Comparison of ENCODE assay signal across 8 cellular contexts in the genomic region with DNA sequence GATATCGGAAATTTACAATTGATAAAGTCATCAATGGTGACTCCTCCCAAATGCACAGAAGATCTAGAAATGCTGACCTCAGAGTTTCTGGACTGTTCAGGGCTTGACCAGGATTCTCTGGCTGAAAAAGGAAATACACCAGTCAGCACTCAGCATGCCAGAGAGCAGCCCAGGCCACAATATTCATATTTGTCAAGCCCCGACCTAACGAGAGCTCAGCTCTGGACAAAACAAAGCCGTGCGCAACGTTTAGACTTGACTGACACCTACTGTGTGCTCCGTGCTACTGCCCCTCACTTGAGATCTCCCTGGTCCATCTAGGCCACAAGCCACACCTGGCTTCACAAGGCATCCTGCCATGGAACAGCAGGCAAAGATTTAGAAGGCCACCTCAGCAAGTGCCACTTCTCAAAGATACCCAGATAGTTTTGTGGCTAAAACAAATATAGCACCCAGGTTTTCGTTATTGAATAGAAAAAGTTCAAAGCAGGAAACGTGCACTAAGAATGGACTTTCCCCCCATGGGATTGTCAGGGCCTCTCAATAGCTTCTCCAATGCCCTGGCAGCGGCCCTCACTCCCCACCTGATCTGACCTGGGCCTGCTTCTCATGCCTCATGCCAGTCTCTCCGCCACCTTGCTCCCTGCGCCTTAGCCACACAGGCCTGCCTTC.
DNase-seq lines count a peak whose midpoint lies in the region; ATAC-seq and FAIRE-seq lines count a peak whose summit lies in the region.

No MANE protein-coding gene starts in this region.

- H3K27ac Mint-ChIP-seq in activated T-helper 1 cell treated with anti-CD3 and anti-CD28 coated beads, Interleukin-12 subunit alpha, Interleukin-12 subunit beta, Interleukin-2, Interleukin-4 antibody, amounts not matched to agents 30 ng/mL and 10 ng/mL and 1 ng/mL, durations not matched to agents 14 hours and 24 hours and 36 hours: peak overlapping the region; percentile 88

- ATAC-seq in HG03064 (IDR thresholded peaks at IDR 0.05; ENCODE audit: low read depth, unreplicated experiment): peak; percentile 45

- no peaks in the 10 kb centered on the region for H3K9me3 Mint-ChIP-seq in activated T-helper 1 cell treated with anti-CD3 and anti-CD28 coated beads, Interleukin-12 subunit alpha, Interleukin-12 subunit beta, Interleukin-2, Interleukin-4 antibody, amounts not matched to agents 30 ng/mL and 10 ng/mL and 1 ng/mL, durations not matched to agents 14 hours and 24 hours and 36 hours

- peaks cover 48% of the 10 kb centered on the region for H3K36me3 Mint-ChIP-seq in activated T-helper 1 cell treated with anti-CD3 and anti-CD28 coated beads, Interleukin-12 subunit alpha, Interleukin-12 subunit beta, Interleukin-2, Interleukin-4 antibody, amounts not matched to agents 30 ng/mL and 10 ng/mL and 1 ng/mL, durations not matched to agents 14 hours and 24 hours and 36 hours (ENCODE audit: low read depth)

- intact Hi-C loops in activated T-helper 1 cell treated with anti-CD3 and anti-CD28 coated beads, Interleukin-12 subunit alpha, Interleukin-12 subunit beta, Interleukin-2, Interleukin-4 antibody, amounts not matched to agents 30 ng/mL and 10 ng/mL and 1 ng/mL, durations not matched to agents 14 hours and 24 hours and 36 hours (cut with micrococcal nuclease): no loop called here

- H3K27me3 Mint-ChIP-seq in activated T-helper 1 cell treated with anti-CD3 and anti-CD28 coated beads, Interleukin-12 subunit alpha, Interleukin-12 subunit beta, Interleukin-2, Interleukin-4 antibody, amounts not matched to agents 30 ng/mL and 10 ng/mL and 1 ng/mL, durations not matched to agents 14 hours and 24 hours and 36 hours (ENCODE audit: insufficient read depth): peaks cover 1% of the 10 kb centered on the region

- no peak for FAIRE-seq in urothelium cell line (lab: Jason Lieb, UNC)

- H3K4me1 Mint-ChIP-seq in activated T-helper 1 cell treated with anti-CD3 and anti-CD28 coated beads, Interleukin-12 subunit alpha, Interleukin-12 subunit beta, Interleukin-2, Interleukin-4 antibody, amounts not matched to agents 30 ng/mL and 10 ng/mL and 1 ng/mL, durations not matched to agents 14 hours and 24 hours and 36 hours (ENCODE audit: low read depth): peaks cover 94% of the 10 kb centered on the region

- H3K4me3 Mint-ChIP-seq in activated T-helper 1 cell treated with anti-CD3 and anti-CD28 coated beads, Interleukin-12 subunit alpha, Interleukin-12 subunit beta, Interleukin-2, Interleukin-4 antibody, amounts not matched to agents 30 ng/mL and 10 ng/mL and 1 ng/mL, durations not matched to agents 14 hours and 24 hours and 36 hours: peak overlapping the region; percentile 8

- DNase-seq in stimulated activated CD4-positive, alpha-beta T cell treated with anti-CD3 and anti-CD28 coated beads, Interleukin-1b, Interleukin-23, amount 100 ng/mL, for 48 hours: peak; percentile 14
- no peak for DNase-seq in stimulated activated CD4-positive, alpha-beta T cell treated with anti-CD3 and anti-CD28 coated beads, Interleukin-4, amount 100 ng/mL, for 1 hour
- DNase-seq in activated T-helper 1 cell treated with anti-CD3 and anti-CD28 coated beads, Interleukin-12 subunit alpha, Interleukin-12 subunit beta, Interleukin-2, Interleukin-4 antibody, amounts not matched to agents 30 ng/mL and 10 ng/mL and 1 ng/mL, durations not matched to agents 14 hours and 24 hours and 36 hours (ENCODE audit: low spot score): no peak
- DNase-seq in left kidney (ENCODE audit: low read depth, low spot score): peak; percentile 34
- peak; percentile 14 for DNase-seq in urothelium cell line (ENCODE audit: low spot score)
- no peak for DNase-seq in HCEC 1CT
- DNase-seq in SW 1271 (lab: John Stamatoyannopoulos, UW): no peak

Comparison
In these comparisons a context has a peak if more than half of its experiments do, and no peak if none do; other contexts are left out.
1. DNase-seq: peak in stimulated activated CD4-positive, alpha-beta T cell treated with anti-CD3 and anti-CD28 coated beads, Interleukin-1b, Interleukin-23, amount 100 ng/mL, for 48 hours (single experiment), left kidney (single experiment) and urothelium cell line (single experiment); none in stimulated activated CD4-positive, alpha-beta T cell treated with anti-CD3 and anti-CD28 coated beads, Interleukin-4, amount 100 ng/mL, for 1 hour (single experiment), activated T-helper 1 cell treated with anti-CD3 and anti-CD28 coated beads, Interleukin-12 subunit alpha, Interleukin-12 subunit beta, Interleukin-2, Interleukin-4 antibody, amounts not matched to agents 30 ng/mL and 10 ng/mL and 1 ng/mL, durations not matched to agents 14 hours and 24 hours and 36 hours (single experiment), HCEC 1CT (single experiment) and SW 1271 (0 of 2).